In the genomic region with DNA sequence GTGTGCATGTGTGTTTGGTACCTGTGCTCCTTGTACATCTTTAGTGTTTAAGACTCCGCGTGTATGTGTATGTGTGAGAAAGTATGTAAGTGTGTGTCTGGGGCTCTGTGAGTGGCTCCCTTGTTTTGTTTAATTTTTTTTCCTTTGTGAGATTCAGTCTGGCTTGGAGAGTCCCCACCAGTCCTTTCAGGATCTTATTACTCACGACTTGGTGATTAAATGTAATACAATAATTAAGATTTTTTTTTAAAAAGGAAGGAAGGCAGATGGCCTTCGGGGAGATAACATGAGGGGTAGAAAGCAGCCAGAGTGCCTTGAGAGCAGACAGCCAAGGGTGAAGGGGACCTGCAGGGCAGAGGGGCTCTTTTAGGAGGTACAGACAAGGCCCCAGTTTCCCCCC, we compare ENCODE assay signal across 1 cellular context.
TF ChIP-seq lines count a peak whose summit lies in the region.

No MANE protein-coding gene starts in this region.

TF ChIP-seq in H1, 55 proteins besides CTCF, POLR2A, EP300 and RAD21 (continued from another document):
- no peak for TF ChIP-seq E2F6 (IDR thresholded peaks at IDR 0.05)
- TF ChIP-seq SRF (IDR thresholded peaks at IDR 0.05; ENCODE audit: low read depth, low read length): no peak
- no peak for TF ChIP-seq ZNF274 (IDR thresholded peaks at IDR 0.05; ENCODE audit: borderline replicate concordance, extremely low read depth, low read length)
- no peak for TF ChIP-seq EGR1 (IDR thresholded peaks at IDR 0.05; ENCODE audit: borderline replicate concordance, low read depth, low read length)
- TF ChIP-seq KDM4A (IDR thresholded peaks at IDR 0.05; ENCODE audit: low read depth, low read length, severe bottlenecking): no peak
- TF ChIP-seq RFX5 (IDR thresholded peaks at IDR 0.05; ENCODE audit: borderline replicate concordance, low read depth, low read length): no peak
- TF ChIP-seq SAP30 (IDR thresholded peaks at IDR 0.05; ENCODE audit: insufficient read depth, insufficient replicate concordance, low read length): no peak
- no peak for TF ChIP-seq BCL11A (IDR thresholded peaks at IDR 0.05; ENCODE audit: low read depth in 2 of 2, low read length in 2 of 2)
- TF ChIP-seq KDM1A (IDR thresholded peaks at IDR 0.05; ENCODE audit: borderline replicate concordance, low read length): no peak
